Comparison of ENCODE assay signal across 19 cellular contexts in genomic region chr3:20657566-20657965, GRCh38.
A peak's percentile ranks its signal among the peaks of the same experiment; 100 is the strongest.
DNase-seq lines count a peak whose midpoint lies in the region; ATAC-seq, FAIRE-seq and TF ChIP-seq lines count a peak whose summit lies in the region.
"Had no signal": no experiment of that assay in that cellular context is flagged by ENCODE, and none has a peak within 500 bp of the region (broad histone marks: within the 10 kb centered on the region; RNA-seq: fewer than 3 reads in every experiment).

No MANE protein-coding gene starts in this region.

- POLR2A ChIA-PET in HepG2 (lab: Yijun Ruan, JAX) = no interaction called here

- H3K27ac ChIP-seq in HepG2 (ENCODE audit: extremely low read length, insufficient read depth, low read length) = no peak overlapping the region
- H3K27ac ChIP-seq in right lobe of liver = no peak overlapping the region
- H3K27ac ChIP-seq in SK-N-MC = 0 out of 2 replicates have a peak overlapping the region, but pooled peaks have one; percentile 19
- H3K27ac ChIP-seq: 22Rv1; BLaER1 treated with 17β-estradiol and CSF1 and Interleukin-3, amounts not matched to agents 10 nM and 100 nM had no signal

- H3K4me1 ChIP-seq in HepG2 (ENCODE audit: insufficient read depth, low read length) (no peaks in the 10 kb centered on the region), right lobe of liver (no peaks in the 10 kb centered on the region)
- H3K4me1 ChIP-seq: BE2C; BLaER1 treated with 17β-estradiol and CSF1 and Interleukin-3, amounts not matched to agents 10 nM and 100 nM had no signal

- H3K9me3 Mint-ChIP-seq in endothelial cell (ENCODE audit: unreplicated experiment) = no peaks in the 10 kb centered on the region

- H3K4me3 ChIP-seq in HepG2 (replicated peaks in 1 of 3; ENCODE audit: insufficient read depth in 1 of 3, low read depth in 2 of 3, low read length in 3 of 3) (no peak overlapping the region), right lobe of liver (no peak overlapping the region), SK-N-MC (no peak overlapping the region)
- H3K4me3 ChIP-seq: BLaER1 treated with 17β-estradiol and CSF1 and Interleukin-3, amounts not matched to agents 10 nM and 100 nM had no signal

- no TSS peak for BruUV-seq in HepG2 (replicated peaks; lab: Mats Ljungman, UMichigan)

- H3K27me3 ChIP-seq in HepG2 (ENCODE audit: control insufficient read depth in 1 of 2, insufficient read depth in 2 of 2, low read length in 2 of 2) (no peaks in the 10 kb centered on the region), right lobe of liver (no peaks in the 10 kb centered on the region)
- H3K27me3 ChIP-seq: BE2C; BLaER1 treated with 17β-estradiol and CSF1 and Interleukin-3, amounts not matched to agents 10 nM and 100 nM had no signal

- H3K36me3 Mint-ChIP-seq in endothelial cell (ENCODE audit: low read depth, unreplicated experiment) = no peaks in the 10 kb centered on the region
- H3K36me3 Mint-ChIP-seq: CD14-positive monocyte; CD8-positive, alpha-beta memory T cell had no signal

- WGBS in HepG2 (ENCODE audit: low lambda C conversion rate) = 59% methylated on average over 4 of the region's 4 CpGs
- WGBS in right lobe of liver (ENCODE audit: insufficient coverage, low coverage, low lambda C conversion rate, missing lambda C conversion rate) = 74% methylated on average over 4 of the region's 4 CpGs

- H3K36me3 ChIP-seq in HepG2 (replicated peaks in 1 of 2; ENCODE audit: control insufficient read depth in 1 of 2, insufficient read depth in 2 of 2, low read length in 2 of 2) (no peaks in the 10 kb centered on the region), right lobe of liver (no peaks in the 10 kb centered on the region), SK-N-MC (ENCODE audit: insufficient read depth, low read length) (no peaks in the 10 kb centered on the region)
- H3K36me3 ChIP-seq: BE2C; BLaER1 treated with 17β-estradiol and CSF1 and Interleukin-3, amounts not matched to agents 10 nM and 100 nM had no signal

- H3K9ac ChIP-seq in HepG2 (ENCODE audit: insufficient read depth, low read depth, low read length) (no peak overlapping the region), SK-N-MC (ENCODE audit: insufficient read length) (no peak overlapping the region)
- H3K9ac ChIP-seq: BLaER1 treated with 17β-estradiol and CSF1 and Interleukin-3, amounts not matched to agents 10 nM and 100 nM had no signal

- intact Hi-C loops in HepG2 (cut with micrococcal nuclease; ENCODE audit: unreplicated experiment) (no loop called here), right lobe of liver (cut with DNase I) (no loop called here)

- in situ Hi-C loops in HepG2 (cut with HindIII; ENCODE audit: extremely low pct_ligation_motif_present, low pct_unique_long_range_greater_than_20kb) = no loop called here

- no peak overlapping the region for H3K4me2 ChIP-seq in HepG2 (ENCODE audit: low read depth, low read length)
- H3K4me2 ChIP-seq: BLaER1 treated with 17β-estradiol and CSF1 and Interleukin-3, amounts not matched to agents 10 nM and 100 nM had no signal

- TF ChIP-seq CTCF in HepG2 (CRISPR knock-in tag; IDR thresholded peaks at IDR 0.05) (no peak), right lobe of liver (IDR thresholded peaks at IDR 0.05) (no peak), endothelial cell (IDR thresholded peaks at IDR 0.05; ENCODE audit: unreplicated experiment) (no peak)

- peaks cover 55% of the 10 kb centered on the region for H3K9me3 ChIP-seq in HepG2 (ENCODE audit: low read length)
- no peaks in the 10 kb centered on the region for H3K9me3 ChIP-seq in right lobe of liver
- no peaks in the 10 kb centered on the region for H3K9me3 ChIP-seq in SK-N-MC (ENCODE audit: low read depth, low read length)
- H3K9me3 ChIP-seq: BE2C had no signal

- no peak for ATAC-seq in HepG2
- ATAC-seq in right lobe of liver = no peak

- TF ChIP-seq POLR2A in HepG2 (IDR thresholded peaks at IDR 0.05; ENCODE audit: insufficient read depth in 1 of 2, low read depth in 2 of 2, low read length in 2 of 2) (no peak), right lobe of liver (IDR thresholded peaks at IDR 0.05) (no peak)

- TF ChIP-seq EP300 in HepG2 (IDR thresholded peaks at IDR 0.05; ENCODE audit: low read depth in 2 of 2, low read length in 2 of 2) (no peak), HepG2 (CRISPR knock-in tag; IDR thresholded peaks at IDR 0.05; ENCODE audit: borderline replicate concordance) (no peak)

- no peak overlapping the region for H3K4me3 Mint-ChIP-seq in endothelial cell (ENCODE audit: unreplicated experiment)
- H3K4me3 Mint-ChIP-seq: CD14-positive monocyte; CD4-positive, alpha-beta T cell; CD8-positive, alpha-beta memory T cell had no signal

- FAIRE-seq in HepG2 (lab: Jason Lieb, UNC) = no peak
- FAIRE-seq: A204.1, GM12892 had no signal

- CTCF ChIA-PET in HepG2 (lab: Yijun Ruan, JAX; ENCODE audit: low intra/inter-chr PET ratio, low total read pairs) = no interaction called here

- H2AFZ ChIP-seq in HepG2 (ENCODE audit: low read length) = no peak overlapping the region

- no peaks in the 10 kb centered on the region for H3K79me2 ChIP-seq in HepG2 (ENCODE audit: insufficient read depth, low read length)

- peaks cover 9% of the 10 kb centered on the region for H3K4me1 Mint-ChIP-seq in endothelial cell (ENCODE audit: unreplicated experiment)
- H3K4me1 Mint-ChIP-seq: CD14-positive monocyte; CD8-positive, alpha-beta memory T cell had no signal

- H3K27me3 Mint-ChIP-seq in endothelial cell (ENCODE audit: unreplicated experiment) = peaks cover 4% of the 10 kb centered on the region
- H3K27me3 Mint-ChIP-seq: CD4-positive, alpha-beta T cell had no signal

- DNase-seq in HepG2 (ENCODE audit: low spot score) (no peak), right lobe of liver (no peak), SK-N-MC (ENCODE audit: low read depth, low spot score) (no peak), endothelial cell (ENCODE audit: low spot score) (no peak), HT-29 (ENCODE audit: low spot score) (no peak), GOT3 (lab: John Stamatoyannopoulos, UW) (no peak)
- DNase-seq: ACHN; AML-193; BE2C; CD4-positive, alpha-beta T cell; CD8-positive, alpha-beta memory T cell; DND-41; H7; HCEC 1CT had no signal

- no peak for TF ChIP-seq RAD21 in HepG2 (CRISPR knock-in tag; IDR thresholded peaks at IDR 0.05)

- H3K27ac Mint-ChIP-seq in endothelial cell (ENCODE audit: unreplicated experiment) = peak overlapping the region; percentile 92
- H3K27ac Mint-ChIP-seq: CD14-positive monocyte; CD4-positive, alpha-beta T cell had no signal

- H4K20me1 ChIP-seq in HepG2 (ENCODE audit: insufficient read depth, low read length) = no peaks in the 10 kb centered on the region
- H4K20me1 ChIP-seq: BLaER1 treated with 17β-estradiol and CSF1 and Interleukin-3, amounts not matched to agents 10 nM and 100 nM had no signal

TF ChIP-seq in HepG2, 621 proteins besides CTCF, POLR2A, EP300 and RAD21 (continues in another document):
- no peak for TF ChIP-seq ZFAT (CRISPR knock-in tag; conservative IDR thresholded peaks at IDR 0.05)
- TF ChIP-seq HDAC6 (IDR thresholded peaks at IDR 0.05; ENCODE audit: low read depth, low read length) = no peak
- no peak for TF ChIP-seq ZNF598 (CRISPR knock-in tag; IDR thresholded peaks at IDR 0.05; ENCODE audit: borderline replicate concordance)
- no peak for TF ChIP-seq GPN1 (CRISPR knock-in tag; IDR thresholded peaks at IDR 0.05; ENCODE audit: borderline replicate concordance)
- no peak for TF ChIP-seq REXO4 (CRISPR knock-in tag; IDR thresholded peaks at IDR 0.05; ENCODE audit: borderline replicate concordance)
- TF ChIP-seq ZMYM3 (CRISPR knock-in tag; IDR thresholded peaks at IDR 0.05) = no peak
- no peak for TF ChIP-seq HHEX (CRISPR knock-in tag; IDR thresholded peaks at IDR 0.05)
- TF ChIP-seq SMAD1 (CRISPR knock-in tag; IDR thresholded peaks at IDR 0.05; ENCODE audit: borderline replicate concordance, low read depth) = no peak
- no peak for TF ChIP-seq ZBTB10 (CRISPR knock-in tag; IDR thresholded peaks at IDR 0.05; ENCODE audit: borderline replicate concordance)
- TF ChIP-seq MAFF (IDR thresholded peaks at IDR 0.05; ENCODE audit: low read depth, low read length) = peak; percentile 94
- no peak for TF ChIP-seq ZNF12 (CRISPR knock-in tag; IDR thresholded peaks at IDR 0.05)
- no peak for TF ChIP-seq PITX1 (CRISPR knock-in tag; IDR thresholded peaks at IDR 0.05)
- TF ChIP-seq POGZ (CRISPR knock-in tag; IDR thresholded peaks at IDR 0.05) = no peak
- no peak for TF ChIP-seq SMARCE1 (IDR thresholded peaks at IDR 0.05; ENCODE audit: borderline replicate concordance)
- peak; percentile 90 to 94 for TF ChIP-seq MAFK (conservative IDR thresholded peaks at IDR 0.05 in 1 of 2, IDR thresholded peaks at IDR 0.05 in 1 of 2; ENCODE audit: low read length in 2 of 2)
- TF ChIP-seq RNF2 (conservative IDR thresholded peaks at IDR 0.05; ENCODE audit: low read depth) = no peak
- TF ChIP-seq NFE2L2 (IDR thresholded peaks at IDR 0.05; ENCODE audit: low read length) = peak; percentile 87
- no peak for TF ChIP-seq NCOA2 (CRISPR knock-in tag; IDR thresholded peaks at IDR 0.05)
